ENCODE assay signal across 26 cellular contexts in the genomic region with DNA sequence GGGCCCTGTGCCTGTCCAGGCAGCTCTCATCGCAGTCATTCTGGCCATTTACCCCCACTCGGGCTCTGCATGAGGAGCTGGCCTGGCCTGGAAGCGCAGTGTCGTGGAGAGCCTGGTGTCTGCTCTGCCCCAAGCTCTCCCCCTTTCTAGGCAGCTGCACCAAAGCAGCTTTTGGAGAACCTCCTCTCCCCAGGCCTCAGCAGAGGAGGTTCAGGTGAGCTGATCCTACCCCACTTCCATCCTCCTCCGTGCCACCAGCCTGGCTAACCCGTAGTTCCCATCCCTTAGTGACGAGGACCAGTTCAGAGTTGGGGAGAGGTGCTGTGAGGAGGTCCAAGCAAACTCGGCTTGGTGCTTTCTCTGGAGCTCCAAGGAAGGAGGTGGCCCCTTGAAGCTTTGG. TPM values are rescaled to one million over a fixed set of nuclear protein-coding genes. Genes with fewer than 3 reads are reported as not detected.
"Had no signal": no experiment of that assay in that cellular context is flagged by ENCODE, and none has a peak within 500 bp of the region (broad histone marks: within the 10 kb centered on the region; RNA-seq: fewer than 3 reads in every experiment).

No MANE protein-coding gene starts in this region.

- H3K4me3 ChIP-seq: cardiac muscle cell had no signal

- H3K36me3 ChIP-seq: brain microvascular endothelial cell, cardiac muscle cell had no signal

- DNase-seq: activated B cell treated with CpG ODN at 0.5 μM for 24 hours; activated CD4-positive, alpha-beta T cell treated with anti-CD3 and anti-CD28 coated beads for 1 hour; activated CD4-positive, alpha-beta T cell treated with anti-CD3 and anti-CD28 coated beads, Interleukin-2, amount 10 ng/mL, durations not matched to agents 24 days and 14 days; activated CD4-positive, alpha-beta T cell treated with anti-CD3 and anti-CD28 coated beads, Interleukin-2, amount 50 U/mL, for 48 hours; activated gamma-delta T cell treated with Interleukin-2 at 50 U/mL for 16 hours; activated naive CD4-positive, alpha-beta T cell treated with anti-CD3 and anti-CD28 coated beads, Interleukin-2, amount 10 ng/mL, durations not matched to agents 7 days and 5 days; activated naive CD8-positive, alpha-beta T cell treated with anti-CD3 and anti-CD28 coated beads for 36 hours; activated T-cell treated with anti-CD3 and anti-CD28 coated beads for 4 hours; activated T-cell treated with anti-CD3 and anti-CD28 coated beads, Interleukin-2, amount 50 U/mL, for 48 hours; brain microvascular endothelial cell; cerebellar nuclear complex; NCI-H1048; NCI-H146; NCI-H187 treated with DMSO at 0.1 percent for 48 hours; NCI-H2081 treated with DMSO at 0.1 percent for 48 hours; NCI-H446; NCI-H524; PC-3; SHP77 treated with DMSO at 0.1 percent for 48 hours; T-cell; T-helper 2 cell; T1000 had no signal

- H3K27ac ChIP-seq: brain microvascular endothelial cell, cardiac muscle cell had no signal

- ATAC-seq: activated T-helper 17 cell treated with anti-CD3 and anti-CD28 coated beads, Interleukin-2, amount 50 U/mL, for 72 hours; PC-3; T-cell had no signal

RNA-seq across cellular contexts. Expression of gene PHACTR3, which starts 30.5 kb away (rescaled TPM):
- total RNA-seq: activated B cell treated with CpG ODN at 0.5 μM for 24 hours; activated CD4-positive, alpha-beta T cell treated with anti-CD3 and anti-CD28 coated beads, Interleukin-2, amount 10 ng/mL, durations not matched to agents 24 days and 14 days; activated naive CD8-positive, alpha-beta T cell treated with anti-CD3 and anti-CD28 coated beads for 36 hours; activated T-helper 17 cell treated with anti-CD3 and anti-CD28 coated beads, Interleukin-2, amount 50 U/mL, for 72 hours; M059J; SK-MEL-5; T-cell had no signal
